Comparison of ENCODE assay signal across 38 cellular contexts in the genomic region with DNA sequence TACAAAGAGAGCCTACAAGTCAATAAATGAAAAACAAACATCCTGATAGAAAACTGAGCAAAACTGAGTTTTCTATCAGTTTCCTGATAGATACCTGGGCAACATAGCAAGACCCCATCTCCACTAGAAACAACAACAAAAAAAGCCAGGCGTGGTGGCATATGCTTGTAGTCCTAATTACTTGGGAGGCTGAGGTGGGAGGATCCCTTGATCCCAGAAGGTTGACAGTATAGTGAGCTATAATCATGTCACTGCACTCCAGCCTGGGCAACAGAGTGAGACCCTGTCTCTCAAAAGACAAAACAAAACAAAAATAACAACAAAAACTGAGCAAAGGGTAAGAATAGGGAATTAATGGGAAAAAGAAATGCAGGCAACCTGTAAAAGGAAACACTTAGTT.
"Had no signal": no experiment of that assay in that cellular context is flagged by ENCODE, and none has a peak within 500 bp of the region (broad histone marks: within the 10 kb centered on the region; RNA-seq: fewer than 3 reads in every experiment).

No MANE protein-coding gene starts in this region.

- DNase-seq: activated CD4-positive, alpha-beta memory T cell treated with anti-CD3 and anti-CD28 coated beads, Interleukin-2, amount 10 ng/mL, durations not matched to agents 7 days and 5 days; activated CD4-positive, alpha-beta T cell treated with anti-CD3 and anti-CD28 coated beads for 1 hour; activated CD4-positive, alpha-beta T cell treated with anti-CD3 and anti-CD28 coated beads for 36 hours; activated CD4-positive, alpha-beta T cell treated with anti-CD3 and anti-CD28 coated beads for 48 hours; activated CD4-positive, alpha-beta T cell treated with anti-CD3 and anti-CD28 coated beads, Interleukin-2, amount 10 ng/mL, durations not matched to agents 7 days and 5 days; activated CD4-positive, alpha-beta T cell treated with anti-CD3 and anti-CD28 coated beads, Interleukin-2, amount 50 U/mL, for 48 hours; activated CD4-positive, CD25-positive, alpha-beta regulatory T cell; activated CD8-positive, alpha-beta memory T cell treated with anti-CD3 and anti-CD28 coated beads for 24 hours; activated CD8-positive, alpha-beta memory T cell treated with anti-CD3 and anti-CD28 coated beads, Interleukin-2, amount 10 ng/mL, durations not matched to agents 7 days and 5 days; activated CD8-positive, alpha-beta memory T cell treated with anti-CD3 and anti-CD28 coated beads, Interleukin-2, amount 50 U/mL, for 48 hours; activated CD8-positive, alpha-beta T cell treated with anti-CD3 and anti-CD28 coated beads, Interleukin-2, amount 10 ng/mL, durations not matched to agents 7 days and 5 days; activated effector memory CD4-positive, alpha-beta T cell treated with Interleukin-2 at 50 U/mL for 16 hours; activated gamma-delta T cell; activated naive CD4-positive, alpha-beta T cell treated with anti-CD3 and anti-CD28 coated beads for 36 hours; activated naive CD8-positive, alpha-beta T cell treated with anti-CD3 and anti-CD28 coated beads, Interleukin-2, amount 10 ng/mL, durations not matched to agents 7 days and 5 days; activated naive CD8-positive, alpha-beta T cell treated with anti-CD3 and anti-CD28 coated beads, Interleukin-2, amount 50 U/mL, for 24 hours; activated T-cell treated with anti-CD3 and anti-CD28 coated beads, Interleukin-2, amount 50 U/mL, for 24 hours; activated T-cell treated with anti-CD3 and anti-CD28 coated beads, Interleukin-2, amount 50 U/mL, for 48 hours; amygdala; anterior cingulate cortex; caudate nucleus; cerebellar nuclear complex; T-helper 1 cell; T-helper 2 cell; T-helper 9 cell had no signal

- H3K4me3 ChIP-seq: ascending aorta, cardiac muscle cell had no signal

- H3K9me3 ChIP-seq: ascending aorta had no signal

- H3K4me1 ChIP-seq: ascending aorta had no signal

- FAIRE-seq: bronchial epithelial cell, TTC549 had no signal

- H3K27ac ChIP-seq: ascending aorta, cardiac muscle cell, VCaP had no signal

- H3K36me3 ChIP-seq: ascending aorta, cardiac muscle cell had no signal

- H3K4me3 Mint-ChIP-seq: activated CD4-positive, alpha-beta memory T cell treated with anti-CD3 and anti-CD28 coated beads, Interleukin-2, amount 10 ng/mL, durations not matched to agents 7 days and 5 days; activated CD4-positive, alpha-beta T cell treated with anti-CD3 and anti-CD28 coated beads for 36 hours; activated CD4-positive, alpha-beta T cell treated with anti-CD3 and anti-CD28 coated beads, Interleukin-2, amount 10 ng/mL, durations not matched to agents 7 days and 5 days; activated CD8-positive, alpha-beta memory T cell treated with anti-CD3 and anti-CD28 coated beads, Interleukin-2, amount 10 ng/mL, durations not matched to agents 7 days and 5 days; activated CD8-positive, alpha-beta T cell treated with anti-CD3 and anti-CD28 coated beads, Interleukin-2, amount 10 ng/mL, durations not matched to agents 7 days and 5 days; activated naive CD4-positive, alpha-beta T cell treated with anti-CD3 and anti-CD28 coated beads for 36 hours; activated naive CD4-positive, alpha-beta T cell treated with anti-CD3 and anti-CD28 coated beads, Interleukin-2, amount 50 U/mL, for 24 hours; activated naive CD8-positive, alpha-beta T cell; activated naive CD8-positive, alpha-beta T cell treated with anti-CD3 and anti-CD28 coated beads, Interleukin-2, amount 10 ng/mL, durations not matched to agents 7 days and 5 days; activated naive CD8-positive, alpha-beta T cell treated with anti-CD3 and anti-CD28 coated beads, Interleukin-2, amount 50 U/mL, for 24 hours; activated T-cell treated with anti-CD3 and anti-CD28 coated beads, Interleukin-2, amount 50 U/mL, for 24 hours; brain; central memory CD8-positive, alpha-beta T cell; T-helper 1 cell treated with Interleukin-12 subunit alpha and Interleukin-12 subunit beta and Interleukin-4 antibody, amounts not matched to agents 30 μg/mL and 1 μg/mL, for 36 hours; T-helper 2 cell treated with Interferon-gamma antibody and Interleukin-4, amounts not matched to agents 5 μg/mL and 100 μg/mL, for 36 hours had no signal

- H3K36me3 Mint-ChIP-seq: activated CD8-positive, alpha-beta memory T cell treated with anti-CD3 and anti-CD28 coated beads, Interleukin-2, amount 10 ng/mL, durations not matched to agents 7 days and 5 days; activated naive CD4-positive, alpha-beta T cell treated with anti-CD3 and anti-CD28 coated beads, Interleukin-2, amount 50 U/mL, for 24 hours; activated naive CD8-positive, alpha-beta T cell; activated naive CD8-positive, alpha-beta T cell treated with anti-CD3 and anti-CD28 coated beads, Interleukin-2, amount 10 ng/mL, durations not matched to agents 7 days and 5 days; brain had no signal

- H3K27me3 ChIP-seq: ascending aorta, cardiac muscle cell had no signal

- H3K9me3 Mint-ChIP-seq: activated CD4-positive, alpha-beta memory T cell treated with anti-CD3 and anti-CD28 coated beads, Interleukin-2, amount 10 ng/mL, durations not matched to agents 7 days and 5 days; activated naive CD4-positive, alpha-beta T cell treated with anti-CD3 and anti-CD28 coated beads for 36 hours; activated naive CD4-positive, alpha-beta T cell treated with anti-CD3 and anti-CD28 coated beads, Interleukin-2, amount 50 U/mL, for 24 hours; activated naive CD8-positive, alpha-beta T cell treated with anti-CD3 and anti-CD28 coated beads, Interleukin-2, amount 50 U/mL, for 24 hours; activated T-cell treated with anti-CD3 and anti-CD28 coated beads, Interleukin-2, amount 50 U/mL, for 24 hours; activated T-helper 2 cell treated with anti-CD3 and anti-CD28 coated beads, Interferon-gamma antibody, Interleukin-2, Interleukin-4, amounts not matched to agents 10 μg/mL and 5 μg/mL and 100 μg/mL, durations not matched to agents 14 hours and 24 hours and 36 hours; central memory CD8-positive, alpha-beta T cell; T-helper 1 cell treated with Interleukin-12 subunit alpha and Interleukin-12 subunit beta and Interleukin-4 antibody, amounts not matched to agents 30 μg/mL and 1 μg/mL, for 36 hours; T-helper 2 cell treated with Interferon-gamma antibody and Interleukin-4, amounts not matched to agents 5 μg/mL and 100 μg/mL, for 36 hours had no signal

- H3K27ac Mint-ChIP-seq: activated CD4-positive, alpha-beta memory T cell treated with anti-CD3 and anti-CD28 coated beads, Interleukin-2, amount 10 ng/mL, durations not matched to agents 7 days and 5 days; activated CD4-positive, alpha-beta T cell treated with anti-CD3 and anti-CD28 coated beads for 36 hours; activated CD4-positive, alpha-beta T cell treated with anti-CD3 and anti-CD28 coated beads, Interleukin-2, amount 10 ng/mL, durations not matched to agents 7 days and 5 days; activated CD8-positive, alpha-beta memory T cell treated with anti-CD3 and anti-CD28 coated beads, Interleukin-2, amount 10 ng/mL, durations not matched to agents 7 days and 5 days; activated CD8-positive, alpha-beta T cell treated with anti-CD3 and anti-CD28 coated beads, Interleukin-2, amount 10 ng/mL, durations not matched to agents 7 days and 5 days; activated naive CD4-positive, alpha-beta T cell treated with anti-CD3 and anti-CD28 coated beads for 36 hours; activated naive CD4-positive, alpha-beta T cell treated with anti-CD3 and anti-CD28 coated beads, Interleukin-2, amount 50 U/mL, for 24 hours; activated naive CD8-positive, alpha-beta T cell; activated naive CD8-positive, alpha-beta T cell treated with anti-CD3 and anti-CD28 coated beads, Interleukin-2, amount 10 ng/mL, durations not matched to agents 7 days and 5 days; activated naive CD8-positive, alpha-beta T cell treated with anti-CD3 and anti-CD28 coated beads, Interleukin-2, amount 50 U/mL, for 24 hours; activated T-cell treated with anti-CD3 and anti-CD28 coated beads, Interleukin-2, amount 50 U/mL, for 24 hours; activated T-helper 2 cell treated with anti-CD3 and anti-CD28 coated beads, Interferon-gamma antibody, Interleukin-2, Interleukin-4, amounts not matched to agents 10 μg/mL and 5 μg/mL and 100 μg/mL, durations not matched to agents 14 hours and 24 hours and 36 hours; brain; T-helper 1 cell treated with Interleukin-12 subunit alpha and Interleukin-12 subunit beta and Interleukin-4 antibody, amounts not matched to agents 30 μg/mL and 1 μg/mL, for 36 hours; T-helper 2 cell treated with Interferon-gamma antibody and Interleukin-4, amounts not matched to agents 5 μg/mL and 100 μg/mL, for 36 hours had no signal

- ATAC-seq: activated CD4-positive, alpha-beta T cell treated with anti-CD3 and anti-CD28 coated beads for 36 hours; activated CD4-positive, CD25-positive, alpha-beta regulatory T cell treated with anti-CD3 and anti-CD28 coated beads, Interleukin-2, amount 50 U/mL, for 24 hours; activated CD8-positive, alpha-beta memory T cell treated with anti-CD3 and anti-CD28 coated beads, Interleukin-2, amount 10 ng/mL, durations not matched to agents 7 days and 5 days; activated CD8-positive, alpha-beta T cell treated with anti-CD3 and anti-CD28 coated beads, Interleukin-2, amount 10 ng/mL, durations not matched to agents 7 days and 5 days; activated naive CD8-positive, alpha-beta T cell treated with anti-CD3 and anti-CD28 coated beads, Interleukin-2, amount 50 U/mL, for 24 hours had no signal

- H3K4me1 Mint-ChIP-seq: activated CD4-positive, alpha-beta memory T cell treated with anti-CD3 and anti-CD28 coated beads, Interleukin-2, amount 10 ng/mL, durations not matched to agents 7 days and 5 days; activated CD4-positive, alpha-beta T cell treated with anti-CD3 and anti-CD28 coated beads for 36 hours; activated CD4-positive, alpha-beta T cell treated with anti-CD3 and anti-CD28 coated beads, Interleukin-2, amount 10 ng/mL, durations not matched to agents 7 days and 5 days; activated CD8-positive, alpha-beta memory T cell treated with anti-CD3 and anti-CD28 coated beads, Interleukin-2, amount 10 ng/mL, durations not matched to agents 7 days and 5 days; activated naive CD4-positive, alpha-beta T cell treated with anti-CD3 and anti-CD28 coated beads, Interleukin-2, amount 50 U/mL, for 24 hours; activated naive CD8-positive, alpha-beta T cell treated with anti-CD3 and anti-CD28 coated beads, Interleukin-2, amount 10 ng/mL, durations not matched to agents 7 days and 5 days; activated naive CD8-positive, alpha-beta T cell treated with anti-CD3 and anti-CD28 coated beads, Interleukin-2, amount 50 U/mL, for 24 hours; central memory CD8-positive, alpha-beta T cell had no signal

- H3K27me3 Mint-ChIP-seq: activated naive CD8-positive, alpha-beta T cell had no signal
